14 cellular contexts compared by ENCODE assay signal in the genomic region with DNA sequence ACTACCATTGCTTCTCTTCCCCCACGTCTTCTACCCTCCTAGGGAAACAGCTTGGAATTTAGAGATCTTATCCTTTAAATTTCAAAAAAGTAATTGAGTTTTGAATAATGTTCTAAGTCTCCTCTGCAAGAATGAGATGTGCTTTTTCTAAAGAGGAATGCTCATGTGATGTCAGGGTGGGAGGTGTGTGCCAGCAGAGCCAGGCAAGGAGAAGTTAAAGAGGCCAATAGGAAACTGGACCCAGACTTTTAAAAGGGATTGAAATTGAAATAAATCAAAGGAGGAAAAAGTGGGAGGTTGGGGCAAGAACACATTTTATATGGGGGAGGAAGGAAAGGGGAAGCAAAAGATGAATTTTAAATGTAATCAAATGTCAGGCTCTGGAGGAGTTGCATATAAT.
DNase-seq lines count a peak whose midpoint lies in the region; ATAC-seq and TF ChIP-seq lines count a peak whose summit lies in the region.
"Had no signal": no experiment of that assay in that cellular context is flagged by ENCODE, and none has a peak within 500 bp of the region (broad histone marks: within the 10 kb centered on the region; RNA-seq: fewer than 3 reads in every experiment).

No MANE protein-coding gene starts in this region.

- no peak for ATAC-seq in stimulated activated naive CD8-positive, alpha-beta T cell treated with anti-CD3 and anti-CD28 coated beads, Interleukin-15, amount 100 ng/mL, for 72 hours
- ATAC-seq in stimulated activated naive CD8-positive, alpha-beta T cell treated with anti-CD3 and anti-CD28 coated beads, Interleukin-15, Interleukin-2, amounts not matched to agents 100 U/mL and 50 U/mL, for 24 hours, result no peak
- ATAC-seq: HCT116 had no signal

- no peaks in the 10 kb centered on the region for H3K27me3 ChIP-seq in BE2C

- peak overlapping the region; percentile 72 to 79 for H3K4me3 Mint-ChIP-seq in stimulated activated naive CD8-positive, alpha-beta T cell treated with anti-CD3 and anti-CD28 coated beads, Interleukin-15, amount 100 ng/mL, for 72 hours

- peaks cover 13% of the 10 kb centered on the region for H3K4me1 Mint-ChIP-seq in stimulated activated naive CD8-positive, alpha-beta T cell treated with anti-CD3 and anti-CD28 coated beads, Interleukin-15, amount 100 ng/mL, for 72 hours

- peaks cover 28% of the 10 kb centered on the region for H3K27me3 Mint-ChIP-seq in stimulated activated naive CD8-positive, alpha-beta T cell treated with anti-CD3 and anti-CD28 coated beads, Interleukin-15, amount 100 ng/mL, for 72 hours

- no peak for TF ChIP-seq CTCF in BE2C (IDR thresholded peaks at IDR 0.05; ENCODE audit: low read depth, low read length)

- H3K36me3 ChIP-seq in BE2C, result peaks cover 2% of the 10 kb centered on the region; the same call in 1 of the 2 replicates

- H3K4me1 ChIP-seq in BE2C, result no peaks in the 10 kb centered on the region
- H3K4me1 ChIP-seq: Caco-2 had no signal

- H3K9me3 ChIP-seq in BE2C, result no peaks in the 10 kb centered on the region
- H3K9me3 ChIP-seq: Caco-2 had no signal

- H3K27ac Mint-ChIP-seq in stimulated activated naive CD8-positive, alpha-beta T cell treated with anti-CD3 and anti-CD28 coated beads, Interleukin-15, amount 100 ng/mL, for 72 hours, result no peak overlapping the region
- H3K27ac Mint-ChIP-seq: CD4-positive, alpha-beta T cell had no signal

- H3K9me3 Mint-ChIP-seq in stimulated activated naive CD8-positive, alpha-beta T cell treated with anti-CD3 and anti-CD28 coated beads, Interleukin-15, amount 100 ng/mL, for 72 hours, result no peaks in the 10 kb centered on the region
- H3K9me3 Mint-ChIP-seq: CD4-positive, alpha-beta T cell had no signal

- H3K4me3 ChIP-seq in BE2C (ENCODE audit: low read depth, low read length), result no peak overlapping the region

- DNase-seq in stimulated activated naive CD8-positive, alpha-beta T cell treated with anti-CD3 and anti-CD28 coated beads, Interleukin-15, amount 100 ng/mL, for 72 hours, result no peak
- no peak for DNase-seq in stimulated activated naive CD8-positive, alpha-beta T cell treated with anti-CD3 and anti-CD28 coated beads, Interleukin-15, Interleukin-2, amounts not matched to agents 100 U/mL and 50 U/mL, for 24 hours
- DNase-seq in caudate nucleus (lab: John Stamatoyannopoulos, UW), result peak in 12 of 61 donors; percentile 2 to 53 (median 14)
- DNase-seq in putamen (ENCODE audit: low spot score), result peak; percentile 52
- DNase-seq in stimulated activated naive CD4-positive, alpha-beta T cell treated with Interleukin-2 at 50 U/mL for 16 hours (lab: John Stamatoyannopoulos, UW), result no peak
- DNase-seq in BE2C, result no peak
- DNase-seq in activated gamma-delta T cell (lab: John Stamatoyannopoulos, UW), result no peak
- DNase-seq: ACHN; Caco-2; CD4-positive, alpha-beta T cell; GOT3; IMR-90 had no signal

- H3K27ac ChIP-seq in caudate nucleus (ENCODE audit: low read depth, low read length), result peak overlapping the region; percentile 71
- H3K27ac ChIP-seq: C4-2B had no signal
